ENCODE assay signal across 8 cellular contexts in genomic region chr19:42325308-42325895, GRCh38. TPM values are rescaled to one million over a fixed set of nuclear protein-coding genes. Genes with fewer than 3 reads are reported as not detected.
DNase-seq lines count a peak whose midpoint lies in the region; ATAC-seq and TF ChIP-seq lines count a peak whose summit lies in the region.

TSS of gene MEGF8 (plus strand) at chr19:42325635. CDS start at chr19:42326244, 609 bp downstream.

- H3K9me3 ChIP-seq in hepatocyte (ENCODE audit: low read depth) = no peaks in the 10 kb centered on the region

- H3K9me2 ChIP-seq in hepatocyte (replicated peaks; ENCODE audit: insufficient read depth) = no peaks in the 10 kb centered on the region

- peak; percentile 96 for TF ChIP-seq CTCF in hepatocyte (IDR thresholded peaks at IDR 0.05; ENCODE audit: poor library complexity)

- peaks cover 41% of the 10 kb centered on the region for H3K27me3 ChIP-seq in hepatocyte

- peak within 1 kb of the TSS; percentile 57 for H3K4me3 ChIP-seq in hepatocyte

- H3K4me2 ChIP-seq in hepatocyte = peak within 1 kb of the TSS; percentile 99

- peaks cover 45% of the 10 kb centered on the region for H3K79me2 ChIP-seq in hepatocyte

- peak; percentile 98 to 99 for DNase-seq in NCI-H1930 (lab: John Stamatoyannopoulos, UW)
- DNase-seq in T-helper 9 cell = peak; percentile 95
- DNase-seq in astrocyte of the hippocampus (ENCODE audit: low read depth, low spot score) = peak; percentile 100
- DNase-seq in hepatocyte (ENCODE audit: low spot score) = peak; percentile 99
- DNase-seq in renal cortical epithelial cell (ENCODE audit: low read depth) = peak; percentile 98
- DNase-seq in cortex of kidney (lab: John Stamatoyannopoulos, UW) = no peak

- peaks cover 25% of the 10 kb centered on the region for H3K4me1 ChIP-seq in hepatocyte (ENCODE audit: insufficient read depth)

- H2AFZ ChIP-seq in hepatocyte = peak within 1 kb of the TSS; percentile 43

- under 1% methylated on average over 14 of the region's 45 CpGs for WGBS in hepatocyte (ENCODE audit: low lambda C conversion rate, missing lambda C conversion rate)

- ATAC-seq in GM18502 (IDR thresholded peaks at IDR 0.05; ENCODE audit: poor library complexity, unreplicated experiment) = peak; percentile 91
- ATAC-seq in HG02970 (IDR thresholded peaks at IDR 0.05; ENCODE audit: low FRiP score, unreplicated experiment) = peak; percentile 91

- peaks cover 3% of the 10 kb centered on the region for H4K20me1 ChIP-seq in hepatocyte (ENCODE audit: insufficient read depth, poor library complexity, severe bottlenecking)

- H3K27ac ChIP-seq in hepatocyte = peak within 1 kb of the TSS; percentile 50

- no peaks in the 10 kb centered on the region for H3K36me3 ChIP-seq in hepatocyte (replicated peaks; ENCODE audit: insufficient read depth, low read depth)

RNA-seq across cellular contexts. Expression of gene MEGF8, which starts in this region (rescaled TPM):
- total RNA-seq in hepatocyte (11.0 and 19.2 TPM in 2 replicates), renal cortical epithelial cell (12.5 and 113 TPM in 2 replicates)
- 7.6 and 8.3 TPM in 2 replicates for polyA plus RNA-seq in hepatocyte
